Comparison of ENCODE assay signal across 17 cellular contexts in the genomic region with DNA sequence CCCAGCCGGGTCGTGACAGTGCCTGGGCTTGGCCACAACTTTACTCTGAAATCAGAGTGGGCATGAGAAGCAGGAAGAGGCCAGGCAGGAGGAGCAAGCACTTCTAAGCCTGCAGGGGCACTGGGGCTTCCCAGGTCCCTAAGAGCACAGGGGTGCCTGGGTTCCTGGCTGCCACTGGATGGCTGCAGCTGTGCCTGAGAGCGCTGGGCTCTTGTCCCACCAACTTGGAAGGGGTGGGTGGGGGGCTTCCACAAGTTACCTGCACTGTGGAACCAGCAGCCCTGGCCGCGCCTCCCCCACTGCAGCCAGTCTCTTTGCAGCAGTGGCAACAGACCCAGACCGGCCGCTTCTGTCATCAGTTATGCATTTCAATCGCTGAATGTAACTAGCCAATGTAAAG.
DNase-seq lines count a peak whose midpoint lies in the region; ATAC-seq lines count a peak whose summit lies in the region.
"Had no signal": no experiment of that assay in that cellular context is flagged by ENCODE, and none has a peak within 500 bp of the region (broad histone marks: within the 10 kb centered on the region; RNA-seq: fewer than 3 reads in every experiment).

No MANE protein-coding gene starts in this region.

- H3K79me2 ChIP-seq in GM23248 (ENCODE audit: insufficient read depth) = no peaks in the 10 kb centered on the region

- H3K9me3 ChIP-seq in GM23248 (ENCODE audit: low read depth) = no peaks in the 10 kb centered on the region
- H3K9me3 ChIP-seq: BLaER1, HAP-1 had no signal

- H4K20me1 ChIP-seq in GM23248 (ENCODE audit: insufficient read depth) = no peaks in the 10 kb centered on the region
- H4K20me1 ChIP-seq: BLaER1 had no signal

- no peaks in the 10 kb centered on the region for H3K27me3 ChIP-seq in GM23248 (replicated peaks; ENCODE audit: insufficient read depth)
- H3K27me3 ChIP-seq: BLaER1 had no signal

- H3F3A ChIP-seq in GM23248 (ENCODE audit: insufficient read depth) = no peaks in the 10 kb centered on the region

- no peak for DNase-seq in stimulated activated naive CD8-positive, alpha-beta T cell treated with anti-CD3 and anti-CD28 coated beads, Interleukin-15, amount 100 ng/mL, for 72 hours
- no peak for DNase-seq in stimulated activated naive CD8-positive, alpha-beta T cell treated with anti-CD3 and anti-CD28 coated beads, Interleukin-15, Interleukin-2, amounts not matched to agents 100 U/mL and 50 U/mL, for 24 hours
- DNase-seq in mesenteric fat pad (ENCODE audit: low spot score) (peak; percentile 77), GM23248 (no peak)
- no peak for DNase-seq in stimulated activated effector memory CD8-positive, alpha-beta T cell treated with anti-CD3 and anti-CD28 coated beads, Interleukin-12 subunit alpha, Interleukin-12 subunit beta, amount 100 ng/mL, for 72 hours (ENCODE audit: low spot score in 2 of 2)
- DNase-seq in activated naive CD4-positive, alpha-beta T cell treated with anti-CD3 and anti-CD28 coated beads for 36 hours = no peak
- DNase-seq in activated CD4-positive, CD25-positive, alpha-beta regulatory T cell (lab: John Stamatoyannopoulos, UW) = no peak
- DNase-seq: 8988T; Calu3; CD8-positive, alpha-beta T cell; DND-41; EL had no signal

- H3K36me3 Mint-ChIP-seq in stimulated activated effector memory CD8-positive, alpha-beta T cell treated with anti-CD3 and anti-CD28 coated beads, Interleukin-12 subunit alpha, Interleukin-12 subunit beta, amount 100 ng/mL, for 72 hours = no peaks in the 10 kb centered on the region
- H3K36me3 Mint-ChIP-seq in activated naive CD4-positive, alpha-beta T cell treated with anti-CD3 and anti-CD28 coated beads for 36 hours (ENCODE audit: low read depth) = no peaks in the 10 kb centered on the region
- H3K36me3 Mint-ChIP-seq: CD14-positive monocyte; CD8-positive, alpha-beta T cell had no signal

- H3K27me3 Mint-ChIP-seq in stimulated activated naive CD8-positive, alpha-beta T cell treated with anti-CD3 and anti-CD28 coated beads, Interleukin-15, amount 100 ng/mL, for 72 hours = no peaks in the 10 kb centered on the region
- no peaks in the 10 kb centered on the region for H3K27me3 Mint-ChIP-seq in activated naive CD4-positive, alpha-beta T cell treated with anti-CD3 and anti-CD28 coated beads for 36 hours (ENCODE audit: low read depth)

- H3K4me3 ChIP-seq in GM23248 = no peak overlapping the region
- H3K4me3 ChIP-seq: BLaER1, GM12878, HAP-1 had no signal

- no peaks in the 10 kb centered on the region for H3K9me3 Mint-ChIP-seq in stimulated activated naive CD8-positive, alpha-beta T cell treated with anti-CD3 and anti-CD28 coated beads, Interleukin-15, amount 100 ng/mL, for 72 hours
- H3K9me3 Mint-ChIP-seq in stimulated activated effector memory CD8-positive, alpha-beta T cell treated with anti-CD3 and anti-CD28 coated beads, Interleukin-12 subunit alpha, Interleukin-12 subunit beta, amount 100 ng/mL, for 72 hours = peaks cover 6% of the 10 kb centered on the region
- no peaks in the 10 kb centered on the region for H3K9me3 Mint-ChIP-seq in activated naive CD4-positive, alpha-beta T cell treated with anti-CD3 and anti-CD28 coated beads for 36 hours
- H3K9me3 Mint-ChIP-seq: CD8-positive, alpha-beta T cell had no signal

- in situ Hi-C loops in GM23248 (cut with MboI) = no loop called here

- intact Hi-C loops in activated naive CD4-positive, alpha-beta T cell treated with anti-CD3 and anti-CD28 coated beads for 36 hours (cut with micrococcal nuclease) = no loop called here

- no peak overlapping the region for H3K4me3 Mint-ChIP-seq in stimulated activated naive CD8-positive, alpha-beta T cell treated with anti-CD3 and anti-CD28 coated beads, Interleukin-15, amount 100 ng/mL, for 72 hours
- no peak overlapping the region for H3K4me3 Mint-ChIP-seq in stimulated activated effector memory CD8-positive, alpha-beta T cell treated with anti-CD3 and anti-CD28 coated beads, Interleukin-12 subunit alpha, Interleukin-12 subunit beta, amount 100 ng/mL, for 72 hours
- no peak overlapping the region for H3K4me3 Mint-ChIP-seq in activated naive CD4-positive, alpha-beta T cell treated with anti-CD3 and anti-CD28 coated beads for 36 hours
- H3K4me3 Mint-ChIP-seq: CD14-positive monocyte; CD8-positive, alpha-beta T cell had no signal

- no peak overlapping the region for H3K27ac ChIP-seq in GM23248
- H3K27ac ChIP-seq: BLaER1 had no signal

- no peak overlapping the region for H2AFZ ChIP-seq in GM23248

- H3K4me1 Mint-ChIP-seq in stimulated activated naive CD8-positive, alpha-beta T cell treated with anti-CD3 and anti-CD28 coated beads, Interleukin-15, amount 100 ng/mL, for 72 hours = no peaks in the 10 kb centered on the region
- no peaks in the 10 kb centered on the region for H3K4me1 Mint-ChIP-seq in stimulated activated effector memory CD8-positive, alpha-beta T cell treated with anti-CD3 and anti-CD28 coated beads, Interleukin-12 subunit alpha, Interleukin-12 subunit beta, amount 100 ng/mL, for 72 hours
- no peaks in the 10 kb centered on the region for H3K4me1 Mint-ChIP-seq in activated naive CD4-positive, alpha-beta T cell treated with anti-CD3 and anti-CD28 coated beads for 36 hours (ENCODE audit: low read depth)
- H3K4me1 Mint-ChIP-seq: CD14-positive monocyte had no signal

- H3K4me2 ChIP-seq in GM23248 (ENCODE audit: unreplicated experiment) = no peak overlapping the region
- H3K4me2 ChIP-seq: BLaER1 had no signal

- WGBS in GM23248 (ENCODE audit: low coverage in 1 of 2, low lambda C conversion rate in 2 of 2, missing lambda C conversion rate in 2 of 2), 2 experiments = 44 to 48% methylated on average over 8 of the region's 8 CpGs

- no peaks in the 10 kb centered on the region; the same call in 1 of the 2 replicates for H3K9me2 ChIP-seq in GM23248 (ENCODE audit: insufficient read depth)

- ATAC-seq in stimulated activated naive CD8-positive, alpha-beta T cell treated with anti-CD3 and anti-CD28 coated beads, Interleukin-15, amount 100 ng/mL, for 72 hours = peak; percentile 12
- ATAC-seq in stimulated activated naive CD8-positive, alpha-beta T cell treated with anti-CD3 and anti-CD28 coated beads, Interleukin-15, Interleukin-2, amounts not matched to agents 100 U/mL and 50 U/mL, for 24 hours = no peak
- ATAC-seq in stimulated activated effector memory CD8-positive, alpha-beta T cell treated with anti-CD3 and anti-CD28 coated beads, Interleukin-12 subunit alpha, Interleukin-12 subunit beta, amount 100 ng/mL, for 72 hours = peak; percentile 37
- ATAC-seq: CD8-positive, alpha-beta T cell; GM12878; HepG2 had no signal

- CTCF ChIA-PET in activated naive CD4-positive, alpha-beta T cell treated with anti-CD3 and anti-CD28 coated beads for 36 hours (lab: Charles Lee) = interaction anchor here (0.6 kb wide), 1 partner anchor 320 kb away, joined by 3 read pairs; no protein-coding TSS in a partner anchor

- H3K9ac ChIP-seq in GM23248 = no peak overlapping the region
- H3K9ac ChIP-seq: BLaER1 had no signal

- no peaks in the 10 kb centered on the region for H3K36me3 ChIP-seq in GM23248 (ENCODE audit: low read depth)
- H3K36me3 ChIP-seq: BLaER1, HAP-1 had no signal

- H3K27ac Mint-ChIP-seq in stimulated activated naive CD8-positive, alpha-beta T cell treated with anti-CD3 and anti-CD28 coated beads, Interleukin-15, amount 100 ng/mL, for 72 hours = no peak overlapping the region
- H3K27ac Mint-ChIP-seq in stimulated activated effector memory CD8-positive, alpha-beta T cell treated with anti-CD3 and anti-CD28 coated beads, Interleukin-12 subunit alpha, Interleukin-12 subunit beta, amount 100 ng/mL, for 72 hours = no peak overlapping the region
- H3K27ac Mint-ChIP-seq in activated naive CD4-positive, alpha-beta T cell treated with anti-CD3 and anti-CD28 coated beads for 36 hours = no peak overlapping the region
- H3K27ac Mint-ChIP-seq: CD14-positive monocyte; CD8-positive, alpha-beta T cell had no signal

- H3K4me1 ChIP-seq in GM23248 (ENCODE audit: insufficient read depth) = no peaks in the 10 kb centered on the region
- H3K4me1 ChIP-seq: BLaER1, HAP-1 had no signal
